13 cellular contexts compared by ENCODE assay signal in the genomic region with DNA sequence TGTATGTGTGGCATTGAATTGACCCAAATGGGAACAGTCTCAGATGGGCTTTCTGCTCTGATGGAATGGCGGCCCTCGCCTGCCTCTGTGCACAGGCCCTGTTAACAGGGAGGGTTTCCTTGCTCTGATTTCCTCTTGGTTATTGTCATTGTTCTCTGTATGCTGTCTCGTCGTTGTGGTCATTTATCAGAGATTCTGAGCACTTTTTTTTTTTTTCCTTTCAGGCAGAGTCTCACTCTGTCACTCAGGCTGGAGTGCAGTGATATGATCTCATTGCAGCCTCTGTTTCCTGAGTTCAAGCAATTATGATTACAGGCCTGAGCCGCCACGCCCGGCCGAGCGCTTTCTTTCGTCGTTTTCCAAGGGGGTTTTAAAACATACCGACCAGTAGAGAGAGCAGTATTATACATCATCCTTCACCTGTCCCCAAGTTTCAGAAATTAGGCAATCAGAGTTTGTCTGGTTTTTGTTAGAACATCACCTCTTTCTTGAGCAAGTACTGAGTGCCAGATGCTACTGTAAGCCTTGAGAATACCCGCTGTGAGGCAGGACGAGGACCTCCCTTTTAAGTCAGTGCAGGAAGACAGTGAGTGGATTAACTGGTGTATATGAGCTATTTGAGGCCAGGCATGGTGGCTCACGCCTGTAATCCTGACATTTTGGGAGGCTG. TPM values are rescaled to one million over a fixed set of nuclear protein-coding genes. Genes with fewer than 3 reads are reported as not detected.
A peak's percentile ranks its signal among the peaks of the same experiment; 100 is the strongest.
DNase-seq lines count a peak whose midpoint lies in the region; ATAC-seq and TF ChIP-seq lines count a peak whose summit lies in the region.
"Had no signal": no experiment of that assay in that cellular context is flagged by ENCODE, and none has a peak within 500 bp of the region (broad histone marks: within the 10 kb centered on the region; RNA-seq: fewer than 3 reads in every experiment).

No MANE protein-coding gene starts in this region.

- TF ChIP-seq CTCF in gastroesophageal sphincter (IDR thresholded peaks at IDR 0.05) (no peak), spleen (IDR thresholded peaks at IDR 0.05 in 8 of 11, conservative IDR thresholded peaks at IDR 0.05 in 3 of 11) (no peak), GM13977 (IDR thresholded peaks at IDR 0.05; ENCODE audit: extremely low read depth, insufficient read depth, missing control alignments) (no peak)

- no peaks in the 10 kb centered on the region for H3K9me3 ChIP-seq in T-helper 17 cell (ENCODE audit: control insufficient read depth, low read length, poor library complexity, severe bottlenecking)
- no peaks in the 10 kb centered on the region for H3K9me3 ChIP-seq in gastroesophageal sphincter
- H3K9me3 ChIP-seq in spleen = no peaks in the 10 kb centered on the region
- H3K9me3 ChIP-seq: A549, body of pancreas, thoracic aorta had no signal

- H3K4me1 ChIP-seq in gastroesophageal sphincter (peaks cover 7 to 84% (median 19%) of the 10 kb centered on the region in 3 donors), spleen (peaks cover 55 to 96% (median 86%) of the 10 kb centered on the region in 6 donors)

- in situ Hi-C loops in GM13977 (cut with MboI; ENCODE audit: low pct_unique_long_range_greater_than_20kb, low sequenced_read_pairs, unreplicated experiment) = no loop called here

- H3K4me3 ChIP-seq in gastroesophageal sphincter (no peak overlapping the region), spleen (no peak overlapping the region)
- H3K4me3 ChIP-seq: A549, body of pancreas, thoracic aorta had no signal

- H3K36me3 ChIP-seq in gastroesophageal sphincter = no peaks in the 10 kb centered on the region
- no peaks in the 10 kb centered on the region for H3K36me3 ChIP-seq in spleen
- H3K36me3 ChIP-seq: thoracic aorta had no signal

- intact Hi-C loops in spleen (cut with DNase I; ENCODE audit: low total_unique reads) = no loop called here

- ATAC-seq in T-helper 17 cell (no peak), gastroesophageal sphincter (peak; percentile 20), HG02678 (IDR thresholded peaks at IDR 0.05; ENCODE audit: unreplicated experiment) (no peak)
- ATAC-seq: A549, body of pancreas had no signal

- WGBS in gastroesophageal sphincter (ENCODE audit: low coverage in 1 of 2), 2 donors = 70 to 77% methylated on average over 7 to 13 of the region's 15 CpGs
- 28 to 50% (median 32%) methylated on average over 15 of the region's 15 CpGs for WGBS in spleen, 5 donors

- peak overlapping the region; percentile 75 for H3K4me3 Mint-ChIP-seq in T-helper 17 cell

- no peaks in the 10 kb centered on the region for H3K27me3 ChIP-seq in gastroesophageal sphincter
- no peaks in the 10 kb centered on the region for H3K27me3 ChIP-seq in spleen (replicated peaks in 1 of 7)
- H3K27me3 ChIP-seq: body of pancreas had no signal

- peak; percentile 52 for DNase-seq in NCI-H748 (lab: John Stamatoyannopoulos, UW; ENCODE audit: unreplicated experiment)
- DNase-seq in NCI-H748 treated with DMSO at 0.1 percent for 48 hours (lab: John Stamatoyannopoulos, UW) = no peak
- no peak for DNase-seq in T-helper 17 cell
- no peak for DNase-seq in spleen
- no peak for DNase-seq in putamen (ENCODE audit: low spot score)
- DNase-seq in GM13977 (ENCODE audit: low spot score) = no peak
- DNase-seq: body of pancreas, foreskin melanocyte, mesendoderm had no signal

- no peaks in the 10 kb centered on the region for H3K27me3 Mint-ChIP-seq in T-helper 17 cell

- H3K4me1 Mint-ChIP-seq in T-helper 17 cell = peaks cover 58% of the 10 kb centered on the region

- TF ChIP-seq POLR2A in gastroesophageal sphincter (IDR thresholded peaks at IDR 0.05) = no peak
- no peak for TF ChIP-seq POLR2A in spleen (IDR thresholded peaks at IDR 0.05)

- H3K27ac ChIP-seq in gastroesophageal sphincter (peak overlapping the region in 3 of 4 donors; percentile 36 to 43 (median 38)), spleen (peak overlapping the region; percentile 44 to 93 (median 76))
- H3K27ac ChIP-seq: A549, thoracic aorta had no signal

- H3K36me3 Mint-ChIP-seq in T-helper 17 cell (ENCODE audit: low read depth) = no peaks in the 10 kb centered on the region

- TF ChIP-seq EP300 in gastroesophageal sphincter (IDR thresholded peaks at IDR 0.05) = no peak

- H3K27ac Mint-ChIP-seq in T-helper 17 cell = peak overlapping the region; percentile 98

RNA-seq across cellular contexts. Expression of gene CHST12, which starts 6.5 kb away (rescaled TPM):
- total RNA-seq in T-helper 17 cell = 10 to 100 TPM; 18.7 to 19.5 TPM
- total RNA-seq in gastroesophageal sphincter = 10 to 100 TPM in 3 of 4 donors, 1 to 10 TPM in 1; 8.3 to 18.3 (median 13.4) TPM
- 10 to 100 TPM; 28.2 to 51.4 (median 33.2) TPM for total RNA-seq in spleen
- polyA plus RNA-seq in spleen = 10 to 100 TPM in 2 of 3 donors, 1 to 10 TPM in 1; 7.7 to 14.4 (median 11.7) TPM

RNA-seq across cellular contexts. Expression of gene EIF3B, which starts 55.3 kb away (rescaled TPM):
- total RNA-seq in T-helper 17 cell (100 to 1,000 TPM; 139 to 176 TPM), gastroesophageal sphincter (100 to 1,000 TPM; 126 to 147 (median 137) TPM), spleen (100 to 1,000 TPM in 6 of 7 donors, 10 to 100 TPM in 1; 79.6 to 150 (median 116) TPM)
- polyA plus RNA-seq in spleen = 100 to 1,000 TPM in 1 of 3 donors, 10 to 100 TPM in 2; 78.1 to 117 (median 96.9) TPM
